ENCODE assay signal across 1 cellular context in genomic region chr1:43963006-43963405, GRCh38.
TF ChIP-seq lines count a peak whose summit lies in the region.

No MANE protein-coding gene starts in this region.

TF ChIP-seq in HepG2, 621 proteins besides CTCF, POLR2A, EP300 and RAD21:
- TF ChIP-seq HDAC1 (CRISPR knock-in tag; IDR thresholded peaks at IDR 0.05) (no peak), HNRNPH1 (optimal IDR thresholded peaks at IDR 0.05; ENCODE audit: low read depth, low read length) (no peak), TRIM24 (CRISPR knock-in tag; IDR thresholded peaks at IDR 0.05) (no peak), SETDB1 (CRISPR knock-in tag; IDR thresholded peaks at IDR 0.05; ENCODE audit: borderline replicate concordance) (no peak), CEBPB (IDR thresholded peaks at IDR 0.05; ENCODE audit: borderline replicate concordance, low read depth, low read length) (0 out of 2 replicates have a peak, but pooled peaks have one; percentile 1)
TF ChIP-seq in HepG2: peak in this region for 1.
